Comparison of ENCODE assay signal across 22 cellular contexts in genomic region chr9:133002147-133003070, GRCh38. TPM values are rescaled to one million over a fixed set of nuclear protein-coding genes. Genes with fewer than 3 reads are reported as not detected.
DNase-seq lines count a peak whose midpoint lies in the region; ATAC-seq lines count a peak whose summit lies in the region.
"Had no signal": no experiment of that assay in that cellular context is flagged by ENCODE, and none has a peak within 500 bp of the region (broad histone marks: within the 10 kb centered on the region; RNA-seq: fewer than 3 reads in every experiment).

No MANE protein-coding gene starts in this region.

- H3K36me3 ChIP-seq in KOPT-K1 (ENCODE audit: insufficient read depth, low read length) = no peaks in the 10 kb centered on the region
- H3K36me3 ChIP-seq: cardiac muscle cell, heart left ventricle, pancreas, SJSA1, vagina had no signal

- peak overlapping the region; percentile 19 for H3K4me3 Mint-ChIP-seq in T-helper 17 cell
- H3K4me3 Mint-ChIP-seq: immature natural killer cell had no signal

- H3K27ac ChIP-seq in KOPT-K1 (ENCODE audit: low read depth, low read length, poor library complexity, severe bottlenecking) = peak overlapping the region; percentile 54
- H3K27ac ChIP-seq: cardiac muscle cell, heart left ventricle, pancreas, SJSA1, vagina had no signal

- peaks cover 71% of the 10 kb centered on the region for H3K27me3 Mint-ChIP-seq in T-helper 17 cell

- H3K9me3 ChIP-seq in KOPT-K1 (ENCODE audit: insufficient read depth, low read length, poor library complexity, severe bottlenecking) = no peaks in the 10 kb centered on the region
- no peaks in the 10 kb centered on the region for H3K9me3 ChIP-seq in T-helper 17 cell (ENCODE audit: control insufficient read depth, low read length, poor library complexity, severe bottlenecking)
- H3K9me3 ChIP-seq: heart left ventricle, pancreas, SJSA1, vagina had no signal

- DNase-seq in DMS79 treated with DMSO at 0.1 percent for 48 hours (lab: John Stamatoyannopoulos, UW) (peak; percentile 84), T-helper 17 cell (no peak), myocyte (ENCODE audit: low read depth) (peak; percentile 64), 8988T (no peak), NCI-H774 (lab: John Stamatoyannopoulos, UW) (no peak)
- DNase-seq: activated CD4-positive, CD25-positive, alpha-beta regulatory T cell treated with anti-CD3 and anti-CD28 coated beads, Interleukin-2, amount 50 U/mL, for 72 hours; AML-193; heart left ventricle; immature natural killer cell; MM.1S; naive thymus-derived CD4-positive, alpha-beta T cell; NCI-H2029 treated with DMSO at 0.1 percent for 48 hours; NCI-H524 treated with DMSO at 0.1 percent for 48 hours; stimulated activated CD4-positive, alpha-beta T cell treated with anti-CD3 and anti-CD28 coated beads, Interleukin-4, amount 100 ng/mL, for 24 hours; substantia nigra; T1000 had no signal

- ATAC-seq in T-helper 17 cell = no peak
- ATAC-seq in HG02588 (IDR thresholded peaks at IDR 0.05; ENCODE audit: unreplicated experiment) = no peak
- ATAC-seq: naive thymus-derived CD4-positive, alpha-beta T cell; pancreas had no signal

- peak overlapping the region; percentile 57 for H3K27ac Mint-ChIP-seq in T-helper 17 cell
- H3K27ac Mint-ChIP-seq: immature natural killer cell; naive thymus-derived CD4-positive, alpha-beta T cell had no signal

- H3K4me1 Mint-ChIP-seq in T-helper 17 cell = peaks cover 6% of the 10 kb centered on the region

- H3K36me3 Mint-ChIP-seq in T-helper 17 cell (ENCODE audit: low read depth) = peaks cover 5% of the 10 kb centered on the region
- H3K36me3 Mint-ChIP-seq: immature natural killer cell had no signal

RNA-seq across cellular contexts. Expression of gene GFI1B, which starts 23.9 kb away (rescaled TPM):
- 10 to 100 TPM in 1 of 2 donors, 1 to 10 TPM in 1; 1.1 to 29.3 TPM for total RNA-seq in T-helper 17 cell
- total RNA-seq in myocyte = 0.10 TPM in 1 of 2 replicates, not detected in the other
- polyA plus RNA-seq in myocyte (2012) = not detected
- total RNA-seq: vagina had no signal
- polyA plus RNA-seq: cardiac muscle cell; naive thymus-derived CD4-positive, alpha-beta T cell had no signal

RNA-seq across cellular contexts. Expression of gene GTF3C5, which starts 28.4 kb away (rescaled TPM):
- 10 to 100 TPM; 38.9 to 46.6 TPM for total RNA-seq in T-helper 17 cell
- 50.6 and 59.6 TPM in 2 replicates for total RNA-seq in myocyte
- polyA plus RNA-seq in myocyte (2012) = 33.5 TPM

RNA-seq across cellular contexts. Expression of gene TSC1, which starts 58.0 kb away (rescaled TPM):
- total RNA-seq in T-helper 17 cell (10 to 100 TPM; 51.2 to 58.3 TPM), myocyte (30.3 and 54.3 TPM in 2 replicates)
- polyA plus RNA-seq in myocyte (2012) = 17.0 TPM

RNA-seq across cellular contexts. Expression of gene CEL, which starts 59.4 kb away (rescaled TPM):
- total RNA-seq in T-helper 17 cell (under 1 TPM in 1 of 2 donors, not detected in 1; 0.42 TPM), myocyte (0.67 and 0.73 TPM in 2 replicates)
- polyA plus RNA-seq in myocyte (2012) = 0.59 TPM
- polyA plus RNA-seq: immature natural killer cell; naive thymus-derived CD4-positive, alpha-beta T cell had no signal

Comparison
In these comparisons a context has a peak if more than half of its experiments do, and no peak if none do; other contexts are left out.
1. DNase-seq: peak in DMS79 treated with DMSO at 0.1 percent for 48 hours (single experiment) and myocyte (single experiment); none in T-helper 17 cell (0 of 3), 8988T (single experiment) and NCI-H774 (single experiment).